In the genomic region with DNA sequence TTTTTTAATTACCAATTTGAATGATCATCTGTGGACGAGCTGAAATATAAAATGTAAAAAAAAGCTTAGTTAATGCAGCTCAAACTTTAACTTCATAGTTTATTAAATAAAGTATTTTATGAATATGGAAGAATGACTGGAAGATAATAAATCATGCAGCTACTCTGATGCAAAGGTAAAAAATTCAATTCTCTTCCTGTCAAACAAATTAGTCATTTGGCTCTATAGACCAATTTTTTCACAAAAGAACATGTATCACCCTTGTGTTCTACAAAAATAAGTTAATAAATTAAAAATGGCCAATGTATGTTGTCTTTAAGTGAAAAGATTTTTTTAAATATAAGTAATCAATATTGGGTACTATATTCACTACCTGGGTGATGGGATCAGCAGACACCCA, we compare ENCODE assay signal across 1 cellular context.
TF ChIP-seq lines count a peak whose summit lies in the region.

No MANE protein-coding gene starts in this region.

TF ChIP-seq in HepG2, 621 proteins besides CTCF, POLR2A, EP300 and RAD21:
- TF ChIP-seq, protein P1, sequence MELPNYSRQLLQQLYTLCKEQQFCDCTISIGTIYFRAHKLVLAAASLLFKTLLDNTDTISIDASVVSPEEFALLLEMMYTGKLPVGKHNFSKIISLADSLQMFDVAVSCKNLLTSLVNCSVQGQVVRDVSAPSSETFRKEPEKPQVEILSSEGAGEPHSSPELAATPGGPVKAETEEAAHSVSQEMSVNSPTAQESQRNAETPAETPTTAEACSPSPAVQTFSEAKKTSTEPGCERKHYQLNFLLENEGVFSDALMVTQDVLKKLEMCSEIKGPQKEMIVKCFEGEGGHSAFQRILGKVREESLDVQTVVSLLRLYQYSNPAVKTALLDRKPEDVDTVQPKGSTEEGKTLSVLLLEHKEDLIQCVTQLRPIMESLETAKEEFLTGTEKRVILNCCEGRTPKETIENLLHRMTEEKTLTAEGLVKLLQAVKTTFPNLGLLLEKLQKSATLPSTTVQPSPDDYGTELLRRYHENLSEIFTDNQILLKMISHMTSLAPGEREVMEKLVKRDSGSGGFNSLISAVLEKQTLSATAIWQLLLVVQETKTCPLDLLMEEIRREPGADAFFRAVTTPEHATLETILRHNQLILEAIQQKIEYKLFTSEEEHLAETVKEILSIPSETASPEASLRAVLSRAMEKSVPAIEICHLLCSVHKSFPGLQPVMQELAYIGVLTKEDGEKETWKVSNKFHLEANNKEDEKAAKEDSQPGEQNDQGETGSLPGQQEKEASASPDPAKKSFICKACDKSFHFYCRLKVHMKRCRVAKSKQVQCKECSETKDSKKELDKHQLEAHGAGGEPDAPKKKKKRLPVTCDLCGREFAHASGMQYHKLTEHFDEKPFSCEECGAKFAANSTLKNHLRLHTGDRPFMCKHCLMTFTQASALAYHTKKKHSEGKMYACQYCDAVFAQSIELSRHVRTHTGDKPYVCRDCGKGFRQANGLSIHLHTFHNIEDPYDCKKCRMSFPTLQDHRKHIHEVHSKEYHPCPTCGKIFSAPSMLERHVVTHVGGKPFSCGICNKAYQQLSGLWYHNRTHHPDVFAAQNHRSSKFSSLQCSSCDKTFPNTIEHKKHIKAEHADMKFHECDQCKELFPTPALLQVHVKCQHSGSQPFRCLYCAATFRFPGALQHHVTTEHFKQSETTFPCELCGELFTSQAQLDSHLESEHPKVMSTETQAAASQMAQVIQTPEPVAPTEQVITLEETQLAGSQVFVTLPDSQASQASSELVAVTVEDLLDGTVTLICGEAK (IDR thresholded peaks at IDR 0.05): no peak
- TF ChIP-seq, protein P1 (CRISPR knock-in tag; IDR thresholded peaks at IDR 0.05): no peak
- TF ChIP-seq SUZ12 (IDR thresholded peaks at IDR 0.05; ENCODE audit: low read depth, low read length) (no peak), MIXL1 (CRISPR knock-in tag; IDR thresholded peaks at IDR 0.05) (no peak), SIN3A (IDR thresholded peaks at IDR 0.05; ENCODE audit: borderline replicate concordance, low read depth, low read length) (no peak), ELF1 (CRISPR knock-in tag; IDR thresholded peaks at IDR 0.05) (no peak), MIER3 (CRISPR knock-in tag; IDR thresholded peaks at IDR 0.05; ENCODE audit: borderline replicate concordance) (no peak), ARNT (IDR thresholded peaks at IDR 0.05) (no peak), PLRG1 (conservative IDR thresholded peaks at IDR 0.05) (no peak), MTF2 (CRISPR knock-in tag; IDR thresholded peaks at IDR 0.05; ENCODE audit: borderline replicate concordance) (no peak), ZNF678 (CRISPR knock-in tag; IDR thresholded peaks at IDR 0.05) (no peak), ZNF274 (CRISPR knock-in tag; IDR thresholded peaks at IDR 0.05) (no peak), KLF15 (CRISPR knock-in tag; IDR thresholded peaks at IDR 0.05; ENCODE audit: borderline replicate concordance) (no peak)
- TF ChIP-seq, protein P2, sequence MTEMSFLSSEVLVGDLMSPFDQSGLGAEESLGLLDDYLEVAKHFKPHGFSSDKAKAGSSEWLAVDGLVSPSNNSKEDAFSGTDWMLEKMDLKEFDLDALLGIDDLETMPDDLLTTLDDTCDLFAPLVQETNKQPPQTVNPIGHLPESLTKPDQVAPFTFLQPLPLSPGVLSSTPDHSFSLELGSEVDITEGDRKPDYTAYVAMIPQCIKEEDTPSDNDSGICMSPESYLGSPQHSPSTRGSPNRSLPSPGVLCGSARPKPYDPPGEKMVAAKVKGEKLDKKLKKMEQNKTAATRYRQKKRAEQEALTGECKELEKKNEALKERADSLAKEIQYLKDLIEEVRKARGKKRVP (CRISPR knock-in tag; IDR thresholded peaks at IDR 0.05): no peak
- TF ChIP-seq, protein P3, sequence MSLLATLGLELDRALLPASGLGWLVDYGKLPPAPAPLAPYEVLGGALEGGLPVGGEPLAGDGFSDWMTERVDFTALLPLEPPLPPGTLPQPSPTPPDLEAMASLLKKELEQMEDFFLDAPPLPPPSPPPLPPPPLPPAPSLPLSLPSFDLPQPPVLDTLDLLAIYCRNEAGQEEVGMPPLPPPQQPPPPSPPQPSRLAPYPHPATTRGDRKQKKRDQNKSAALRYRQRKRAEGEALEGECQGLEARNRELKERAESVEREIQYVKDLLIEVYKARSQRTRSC (CRISPR knock-in tag; IDR thresholded peaks at IDR 0.05; ENCODE audit: low read depth): no peak
- TF ChIP-seq, protein P4, sequence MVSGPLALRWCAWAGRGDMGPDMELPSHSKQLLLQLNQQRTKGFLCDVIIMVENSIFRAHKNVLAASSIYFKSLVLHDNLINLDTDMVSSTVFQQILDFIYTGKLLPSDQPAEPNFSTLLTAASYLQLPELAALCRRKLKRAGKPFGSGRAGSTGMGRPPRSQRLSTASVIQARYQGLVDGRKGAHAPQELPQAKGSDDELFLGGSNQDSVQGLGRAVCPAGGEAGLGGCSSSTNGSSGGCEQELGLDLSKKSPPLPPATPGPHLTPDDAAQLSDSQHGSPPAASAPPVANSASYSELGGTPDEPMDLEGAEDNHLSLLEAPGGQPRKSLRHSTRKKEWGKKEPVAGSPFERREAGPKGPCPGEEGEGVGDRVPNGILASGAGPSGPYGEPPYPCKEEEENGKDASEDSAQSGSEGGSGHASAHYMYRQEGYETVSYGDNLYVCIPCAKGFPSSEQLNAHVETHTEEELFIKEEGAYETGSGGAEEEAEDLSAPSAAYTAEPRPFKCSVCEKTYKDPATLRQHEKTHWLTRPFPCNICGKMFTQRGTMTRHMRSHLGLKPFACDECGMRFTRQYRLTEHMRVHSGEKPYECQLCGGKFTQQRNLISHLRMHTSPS (CRISPR knock-in tag; IDR thresholded peaks at IDR 0.05; ENCODE audit: low read depth): no peak
- TF ChIP-seq, protein P5, sequence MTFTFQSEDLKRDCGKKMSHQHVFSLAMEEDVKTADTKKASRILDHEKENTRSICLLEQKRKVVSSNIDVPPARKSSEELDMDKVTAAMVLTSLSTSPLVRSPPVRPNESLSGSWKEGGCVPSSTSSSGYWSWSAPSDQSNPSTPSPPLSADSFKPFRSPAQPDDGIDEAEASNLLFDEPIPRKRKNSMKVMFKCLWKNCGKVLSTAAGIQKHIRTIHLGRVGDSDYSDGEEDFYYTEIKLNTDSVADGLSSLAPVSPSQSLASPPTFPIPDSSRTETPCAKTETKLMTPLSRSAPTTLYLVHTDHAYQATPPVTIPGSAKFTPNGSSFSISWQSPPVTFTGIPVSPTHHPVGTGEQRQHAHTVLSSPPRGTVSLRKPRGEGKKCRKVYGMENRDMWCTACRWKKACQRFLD (CRISPR knock-in tag; IDR thresholded peaks at IDR 0.05; ENCODE audit: borderline replicate concordance): no peak
- TF ChIP-seq, protein P6, sequence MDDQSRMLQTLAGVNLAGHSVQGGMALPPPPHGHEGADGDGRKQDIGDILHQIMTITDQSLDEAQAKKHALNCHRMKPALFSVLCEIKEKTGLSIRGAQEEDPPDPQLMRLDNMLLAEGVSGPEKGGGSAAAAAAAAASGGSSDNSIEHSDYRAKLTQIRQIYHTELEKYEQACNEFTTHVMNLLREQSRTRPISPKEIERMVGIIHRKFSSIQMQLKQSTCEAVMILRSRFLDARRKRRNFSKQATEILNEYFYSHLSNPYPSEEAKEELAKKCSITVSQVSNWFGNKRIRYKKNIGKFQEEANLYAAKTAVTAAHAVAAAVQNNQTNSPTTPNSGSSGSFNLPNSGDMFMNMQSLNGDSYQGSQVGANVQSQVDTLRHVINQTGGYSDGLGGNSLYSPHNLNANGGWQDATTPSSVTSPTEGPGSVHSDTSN (CRISPR knock-in tag; IDR thresholded peaks at IDR 0.05; ENCODE audit: borderline replicate concordance): no peak
